In the genomic region with DNA sequence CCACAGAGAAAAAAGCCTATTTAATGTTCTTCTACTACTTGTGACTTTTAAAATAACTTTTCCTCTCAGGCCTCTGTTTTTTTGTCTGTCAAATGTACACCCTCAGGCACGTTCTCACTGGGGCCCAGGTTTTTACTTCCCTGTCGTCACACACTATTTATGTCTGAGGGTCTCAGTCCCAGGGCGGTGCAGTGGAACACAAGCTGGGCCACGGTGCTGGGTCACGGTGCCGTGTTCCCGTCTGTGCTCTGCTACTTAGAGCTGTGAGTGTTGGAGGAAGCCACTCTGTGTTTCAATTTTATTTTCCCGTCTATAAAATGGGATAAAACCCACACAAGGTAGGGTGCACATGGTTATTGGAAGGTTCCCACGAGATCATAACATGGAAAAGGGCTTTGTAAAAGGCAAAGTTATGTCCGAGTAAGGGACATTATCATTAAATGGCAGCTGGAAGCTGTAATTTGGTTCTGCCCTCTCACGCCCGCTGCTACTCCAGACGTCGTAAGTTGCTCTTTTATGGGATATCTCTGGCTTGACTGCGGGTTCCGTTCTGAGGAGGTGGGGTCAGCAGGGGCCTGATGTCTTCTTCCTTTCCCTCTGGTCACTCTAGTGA, we compare ENCODE assay signal across 8 cellular contexts. TPM values are rescaled to one million over a fixed set of nuclear protein-coding genes. Genes with fewer than 3 reads are reported as not detected.
DNase-seq lines count a peak whose midpoint lies in the region; ATAC-seq and TF ChIP-seq lines count a peak whose summit lies in the region.

No MANE protein-coding gene starts in this region.

- H3K36me3 ChIP-seq in BE2C (no peaks in the 10 kb centered on the region), colonic mucosa (no peaks in the 10 kb centered on the region), mucosa of stomach (ENCODE audit: control insufficient read depth, insufficient read depth, low read length) (no peaks in the 10 kb centered on the region)

- peak overlapping the region; percentile 69 for H3K4me3 ChIP-seq in BE2C (ENCODE audit: low read depth, low read length)
- H3K4me3 ChIP-seq in colonic mucosa = peak overlapping the region; percentile 64
- H3K4me3 ChIP-seq in mucosa of stomach (ENCODE audit: low read length) = peak overlapping the region; percentile 58

- H3K27ac ChIP-seq in colonic mucosa = peak overlapping the region; percentile 97

- TF ChIP-seq CTCF in BE2C (IDR thresholded peaks at IDR 0.05; ENCODE audit: low read depth, low read length) = no peak
- TF ChIP-seq CTCF in colonic mucosa (IDR thresholded peaks at IDR 0.05) = no peak

- no peak for DNase-seq in BE2C
- DNase-seq in NAMALWA (ENCODE audit: low spot score) = peak; percentile 71
- DNase-seq in colonic mucosa = no peak
- no peak for DNase-seq in NCI-H1092 treated with DMSO at 0.1 percent for 48 hours (lab: John Stamatoyannopoulos, UW)
- DNase-seq in DMS79 (lab: John Stamatoyannopoulos, UW) = no peak

- no peaks in the 10 kb centered on the region for H3K27me3 ChIP-seq in BE2C
- no peaks in the 10 kb centered on the region for H3K27me3 ChIP-seq in colonic mucosa
- no peaks in the 10 kb centered on the region for H3K27me3 ChIP-seq in mucosa of stomach (ENCODE audit: control insufficient read depth, insufficient read depth, low read length)

- ATAC-seq in GM18498 (IDR thresholded peaks at IDR 0.05; ENCODE audit: unreplicated experiment) = no peak
- no peak for ATAC-seq in HG03159 (IDR thresholded peaks at IDR 0.05; ENCODE audit: unreplicated experiment)

- intact Hi-C loops in colonic mucosa (cut with DNase I) = no loop called here

- H3K9me3 ChIP-seq in BE2C (no peaks in the 10 kb centered on the region), colonic mucosa (no peaks in the 10 kb centered on the region), mucosa of stomach (ENCODE audit: control insufficient read depth, low read length) (no peaks in the 10 kb centered on the region)

- H3K9ac ChIP-seq in colonic mucosa (ENCODE audit: low read depth in 2 of 2, low read length in 2 of 2) (peak overlapping the region; percentile 79 to 95), mucosa of stomach (ENCODE audit: low read length) (peak overlapping the region; percentile 91)

- H3K4me1 ChIP-seq in BE2C (peaks cover 16% of the 10 kb centered on the region), colonic mucosa (peaks cover 17% of the 10 kb centered on the region), mucosa of stomach (ENCODE audit: control insufficient read depth, insufficient read depth, low read length) (peaks cover 59% of the 10 kb centered on the region)

RNA-seq across cellular contexts. Expression of a gene that starts 25.1 kb away (rescaled TPM):
- polyA plus RNA-seq in BE2C (2012; ENCODE audit: insufficient read depth, insufficient read length, low read depth) = 18.2 TPM
- total RNA-seq in colonic mucosa = 10 to 100 TPM; 11.0 to 11.3 TPM

RNA-seq across cellular contexts. Expression of a gene that starts 35.7 kb away (rescaled TPM):
- 396 TPM for polyA plus RNA-seq in BE2C (2012; ENCODE audit: insufficient read depth, insufficient read length, low read depth)
- total RNA-seq in colonic mucosa = 100 to 1,000 TPM; 189 to 304 TPM

RNA-seq across cellular contexts. Expression of a gene that starts 46.2 kb away (rescaled TPM):
- not detected for polyA plus RNA-seq in BE2C (2012; ENCODE audit: insufficient read depth, insufficient read length, low read depth)
- total RNA-seq in colonic mucosa = 1 to 10 TPM; 3.4 to 4.5 TPM
